In the genomic region with DNA sequence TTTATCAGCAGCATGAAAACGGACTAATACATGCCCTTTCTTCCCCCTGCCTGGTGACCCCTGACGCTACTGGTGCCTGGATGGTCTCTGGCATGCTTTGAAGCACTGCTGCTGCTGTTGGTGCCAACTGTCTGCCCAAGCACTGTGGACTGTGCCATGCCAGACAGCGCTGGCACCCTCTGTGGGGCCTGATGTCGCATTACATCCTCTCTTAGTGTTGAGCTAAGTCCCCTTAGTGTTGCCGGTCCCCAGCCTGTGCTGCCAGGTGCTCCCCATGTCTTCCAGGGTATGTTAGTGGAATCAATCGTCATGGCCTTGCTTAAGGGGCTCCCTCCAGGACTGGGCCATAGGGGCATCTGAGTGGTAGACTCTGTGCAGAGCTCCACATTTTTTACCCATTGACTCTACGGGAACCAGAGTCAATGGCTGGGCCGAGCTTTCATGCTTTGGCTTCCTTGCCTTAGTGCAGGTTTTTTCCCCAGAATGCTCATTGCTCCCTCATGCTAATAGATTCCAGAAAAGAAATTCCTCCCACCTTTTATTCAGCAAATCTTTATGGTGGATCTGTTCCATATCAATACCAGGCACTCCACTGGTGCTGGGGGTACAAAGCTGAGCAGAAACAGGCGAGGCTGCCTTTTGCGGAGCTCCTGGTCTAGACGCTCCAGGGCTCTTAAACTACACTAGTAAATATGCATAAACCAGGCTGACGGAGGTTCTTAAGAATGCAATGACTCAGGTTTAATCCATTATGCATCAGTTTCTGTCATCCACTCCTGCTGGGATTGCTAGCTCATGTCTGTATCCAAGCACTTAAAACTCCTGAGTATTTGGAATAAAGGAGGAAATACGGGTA, we compare ENCODE assay signal across 1 cellular context.
TF ChIP-seq lines count a peak whose summit lies in the region.

No MANE protein-coding gene starts in this region.

TF ChIP-seq in GM23338, 12 proteins besides CTCF, POLR2A, EP300 and RAD21 (continued from another document):
- TF ChIP-seq, protein P1, sequence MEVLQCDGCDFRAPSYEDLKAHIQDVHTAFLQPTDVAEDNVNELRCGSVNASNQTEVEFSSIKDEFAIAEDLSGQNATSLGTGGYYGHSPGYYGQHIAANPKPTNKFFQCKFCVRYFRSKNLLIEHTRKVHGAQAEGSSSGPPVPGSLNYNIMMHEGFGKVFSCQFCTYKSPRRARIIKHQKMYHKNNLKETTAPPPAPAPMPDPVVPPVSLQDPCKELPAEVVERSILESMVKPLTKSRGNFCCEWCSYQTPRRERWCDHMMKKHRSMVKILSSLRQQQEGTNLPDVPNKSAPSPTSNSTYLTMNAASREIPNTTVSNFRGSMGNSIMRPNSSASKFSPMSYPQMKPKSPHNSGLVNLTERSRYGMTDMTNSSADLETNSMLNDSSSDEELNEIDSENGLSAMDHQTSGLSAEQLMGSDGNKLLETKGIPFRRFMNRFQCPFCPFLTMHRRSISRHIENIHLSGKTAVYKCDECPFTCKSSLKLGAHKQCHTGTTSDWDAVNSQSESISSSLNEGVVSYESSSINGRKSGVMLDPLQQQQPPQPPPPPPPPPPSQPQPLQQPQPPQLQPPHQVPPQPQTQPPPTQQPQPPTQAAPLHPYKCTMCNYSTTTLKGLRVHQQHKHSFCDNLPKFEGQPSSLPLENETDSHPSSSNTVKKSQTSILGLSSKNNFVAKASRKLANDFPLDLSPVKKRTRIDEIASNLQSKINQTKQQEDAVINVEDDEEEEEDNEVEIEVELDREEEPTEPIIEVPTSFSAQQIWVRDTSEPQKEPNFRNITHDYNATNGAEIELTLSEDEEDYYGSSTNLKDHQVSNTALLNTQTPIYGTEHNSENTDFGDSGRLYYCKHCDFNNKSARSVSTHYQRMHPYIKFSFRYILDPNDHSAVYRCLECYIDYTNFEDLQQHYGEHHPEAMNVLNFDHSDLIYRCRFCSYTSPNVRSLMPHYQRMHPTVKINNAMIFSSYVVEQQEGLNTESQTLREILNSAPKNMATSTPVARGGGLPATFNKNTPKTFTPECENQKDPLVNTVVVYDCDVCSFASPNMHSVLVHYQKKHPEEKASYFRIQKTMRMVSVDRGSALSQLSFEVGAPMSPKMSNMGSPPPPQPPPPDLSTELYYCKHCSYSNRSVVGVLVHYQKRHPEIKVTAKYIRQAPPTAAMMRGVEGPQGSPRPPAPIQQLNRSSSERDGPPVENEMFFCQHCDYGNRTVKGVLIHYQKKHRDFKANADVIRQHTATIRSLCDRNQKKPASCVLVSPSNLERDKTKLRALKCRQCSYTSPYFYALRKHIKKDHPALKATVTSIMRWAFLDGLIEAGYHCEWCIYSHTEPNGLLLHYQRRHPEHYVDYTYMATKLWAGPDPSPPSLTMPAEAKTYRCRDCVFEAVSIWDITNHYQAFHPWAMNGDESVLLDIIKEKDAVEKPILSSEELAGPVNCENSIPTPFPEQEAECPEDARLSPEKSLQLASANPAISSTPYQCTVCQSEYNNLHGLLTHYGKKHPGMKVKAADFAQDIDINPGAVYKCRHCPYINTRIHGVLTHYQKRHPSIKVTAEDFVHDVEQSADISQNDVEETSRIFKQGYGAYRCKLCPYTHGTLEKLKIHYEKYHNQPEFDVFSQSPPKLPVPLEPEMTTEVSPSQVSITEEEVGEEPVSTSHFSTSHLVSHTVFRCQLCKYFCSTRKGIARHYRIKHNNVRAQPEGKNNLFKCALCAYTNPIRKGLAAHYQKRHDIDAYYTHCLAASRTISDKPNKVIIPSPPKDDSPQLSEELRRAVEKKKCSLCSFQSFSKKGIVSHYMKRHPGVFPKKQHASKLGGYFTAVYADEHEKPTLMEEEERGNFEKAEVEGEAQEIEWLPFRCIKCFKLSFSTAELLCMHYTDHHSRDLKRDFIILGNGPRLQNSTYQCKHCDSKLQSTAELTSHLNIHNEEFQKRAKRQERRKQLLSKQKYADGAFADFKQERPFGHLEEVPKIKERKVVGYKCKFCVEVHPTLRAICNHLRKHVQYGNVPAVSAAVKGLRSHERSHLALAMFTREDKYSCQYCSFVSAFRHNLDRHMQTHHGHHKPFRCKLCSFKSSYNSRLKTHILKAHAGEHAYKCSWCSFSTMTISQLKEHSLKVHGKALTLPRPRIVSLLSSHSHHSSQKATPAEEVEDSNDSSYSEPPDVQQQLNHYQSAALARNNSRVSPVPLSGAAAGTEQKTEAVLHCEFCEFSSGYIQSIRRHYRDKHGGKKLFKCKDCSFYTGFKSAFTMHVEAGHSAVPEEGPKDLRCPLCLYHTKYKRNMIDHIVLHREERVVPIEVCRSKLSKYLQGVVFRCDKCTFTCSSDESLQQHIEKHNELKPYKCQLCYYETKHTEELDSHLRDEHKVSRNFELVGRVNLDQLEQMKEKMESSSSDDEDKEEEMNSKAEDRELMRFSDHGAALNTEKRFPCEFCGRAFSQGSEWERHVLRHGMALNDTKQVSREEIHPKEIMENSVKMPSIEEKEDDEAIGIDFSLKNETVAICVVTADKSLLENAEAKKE (CRISPR knock-in tag; IDR thresholded peaks at IDR 0.05) = no peak
- TF ChIP-seq EZH2 (IDR thresholded peaks at IDR 0.05; ENCODE audit: low read depth, unreplicated experiment) (no peak), ZNF114 (CRISPR knock-in tag; IDR thresholded peaks at IDR 0.05) (no peak), STAT1 (IDR thresholded peaks at IDR 0.05; ENCODE audit: unreplicated experiment) (no peak), JUNB (IDR thresholded peaks at IDR 0.05; ENCODE audit: unreplicated experiment) (no peak), POLR2AphosphoS5 (IDR thresholded peaks at IDR 0.05; ENCODE audit: low read depth) (no peak)
- TF ChIP-seq, protein P2, sequence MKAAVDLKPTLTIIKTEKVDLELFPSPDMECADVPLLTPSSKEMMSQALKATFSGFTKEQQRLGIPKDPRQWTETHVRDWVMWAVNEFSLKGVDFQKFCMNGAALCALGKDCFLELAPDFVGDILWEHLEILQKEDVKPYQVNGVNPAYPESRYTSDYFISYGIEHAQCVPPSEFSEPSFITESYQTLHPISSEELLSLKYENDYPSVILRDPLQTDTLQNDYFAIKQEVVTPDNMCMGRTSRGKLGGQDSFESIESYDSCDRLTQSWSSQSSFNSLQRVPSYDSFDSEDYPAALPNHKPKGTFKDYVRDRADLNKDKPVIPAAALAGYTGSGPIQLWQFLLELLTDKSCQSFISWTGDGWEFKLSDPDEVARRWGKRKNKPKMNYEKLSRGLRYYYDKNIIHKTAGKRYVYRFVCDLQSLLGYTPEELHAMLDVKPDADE (IDR thresholded peaks at IDR 0.05) = no peak
